24 cellular contexts compared by ENCODE assay signal in genomic region chrX:38080808-38081207, GRCh38.
"Had no signal": no experiment of that assay in that cellular context is flagged by ENCODE, and none has a peak within 500 bp of the region (broad histone marks: within the 10 kb centered on the region; RNA-seq: fewer than 3 reads in every experiment).

No MANE protein-coding gene starts in this region.

- H3K36me3 ChIP-seq: esophagus muscularis mucosa, gastroesophageal sphincter, left ventricle myocardium inferior, lower lobe of right lung, right atrium auricular region had no signal

- H3K36me3 Mint-ChIP-seq: immature natural killer cell, memory B cell, type B pancreatic cell had no signal

- H3K27ac ChIP-seq: epithelial cell of prostate, esophagus muscularis mucosa, gastroesophageal sphincter, left ventricle myocardium inferior, lower lobe of right lung, right atrium auricular region had no signal

- H3K4me3 Mint-ChIP-seq: endodermal cell, immature natural killer cell, memory B cell, nephron, type B pancreatic cell had no signal

- H3K4me1 ChIP-seq: esophagus muscularis mucosa, gastroesophageal sphincter, left ventricle myocardium inferior, lower lobe of right lung, right atrium auricular region had no signal

- H3K9me3 Mint-ChIP-seq: immature natural killer cell, memory B cell, nephron, type B pancreatic cell had no signal

- DNase-seq: cerebellar nuclear complex; dermis blood vessel endothelial cell; effector CD4-positive, alpha-beta T cell; endodermal cell; foreskin fibroblast; immature natural killer cell; kidney; left cardiac atrium; left ventricle myocardium inferior; lower lobe of right lung; midbrain; posterior cingulate gyrus; small intestine; stimulated activated CD4-positive, alpha-beta T cell treated with anti-CD3 and anti-CD28 coated beads, Interleukin-12 subunit alpha, Interleukin-12 subunit beta, amount 100 ng/mL, for 4 hours; stimulated activated naive CD4-positive, alpha-beta T cell had no signal

- H3K4me3 ChIP-seq: esophagus muscularis mucosa, gastroesophageal sphincter, left ventricle myocardium inferior, lower lobe of right lung, right atrium auricular region had no signal

- H3K27me3 ChIP-seq: esophagus muscularis mucosa, gastroesophageal sphincter, right atrium auricular region had no signal

- H3K27me3 Mint-ChIP-seq: type B pancreatic cell had no signal

- H3K9me3 ChIP-seq: esophagus muscularis mucosa, gastroesophageal sphincter, left ventricle myocardium inferior, lower lobe of right lung, right atrium auricular region had no signal

- ATAC-seq: gastroesophageal sphincter, left cardiac atrium, lower lobe of right lung had no signal

- H3K4me1 Mint-ChIP-seq: immature natural killer cell, memory B cell, nephron had no signal

- H3K27ac Mint-ChIP-seq: endodermal cell, immature natural killer cell, memory B cell, type B pancreatic cell had no signal

- FAIRE-seq: colon, kidney, small intestine, urothelium cell line had no signal
